28 cellular contexts compared by ENCODE assay signal in genomic region chr3:40053663-40054062, GRCh38.
"Had no signal": no experiment of that assay in that cellular context is flagged by ENCODE, and none has a peak within 500 bp of the region (broad histone marks: within the 10 kb centered on the region; RNA-seq: fewer than 3 reads in every experiment).

No MANE protein-coding gene starts in this region.

- H3K27me3 ChIP-seq: colonic mucosa, foreskin keratinocyte, gastroesophageal sphincter, heart left ventricle, hepatocyte, ovary, sigmoid colon, stomach, testis, tibial nerve, upper lobe of left lung, uterus had no signal

- H3K36me3 ChIP-seq: colonic mucosa, gastroesophageal sphincter, heart left ventricle, ovary, sigmoid colon, stomach, tibial nerve, upper lobe of left lung, uterus had no signal

- H3K4me3 ChIP-seq: colonic mucosa, gastroesophageal sphincter, heart left ventricle, hepatocyte, ovary, psoas muscle, sigmoid colon, stomach, testis, tibial nerve, upper lobe of left lung, uterus had no signal

- H3K36me3 Mint-ChIP-seq: naive thymus-derived CD8-positive, alpha-beta T cell; stimulated activated effector memory CD8-positive, alpha-beta T cell treated with anti-CD3 and anti-CD28 coated beads, Interleukin-12 subunit alpha, Interleukin-12 subunit beta, amount 100 ng/mL, for 72 hours had no signal

- H3K4me1 Mint-ChIP-seq: naive thymus-derived CD8-positive, alpha-beta T cell; nephron progenitor cell; stimulated activated effector memory CD8-positive, alpha-beta T cell treated with anti-CD3 and anti-CD28 coated beads, Interleukin-12 subunit alpha, Interleukin-12 subunit beta, amount 100 ng/mL, for 72 hours had no signal

- H3K9me3 Mint-ChIP-seq: stimulated activated effector memory CD8-positive, alpha-beta T cell treated with anti-CD3 and anti-CD28 coated beads, Interleukin-12 subunit alpha, Interleukin-12 subunit beta, amount 100 ng/mL, for 72 hours had no signal

- H2AFZ ChIP-seq: hepatocyte had no signal

- H3K27ac Mint-ChIP-seq: dendritic cell treated with granulocyte-macrophage colony-stimulating factor and Interleukin-4, amounts not matched to agents 40 ng/mL and 50 ng/mL, for 4 days; endodermal cell; naive thymus-derived CD8-positive, alpha-beta T cell; nephron progenitor cell; stimulated activated effector memory CD8-positive, alpha-beta T cell treated with anti-CD3 and anti-CD28 coated beads, Interleukin-12 subunit alpha, Interleukin-12 subunit beta, amount 100 ng/mL, for 72 hours had no signal

- H3K4me1 ChIP-seq: colonic mucosa, foreskin keratinocyte, gastroesophageal sphincter, heart left ventricle, psoas muscle, testis, tibial nerve, upper lobe of left lung, uterus had no signal

- H3K9me3 ChIP-seq: colonic mucosa, ovary, psoas muscle, sigmoid colon, testis, uterus had no signal

- H3K27me3 Mint-ChIP-seq: dendritic cell treated with granulocyte-macrophage colony-stimulating factor and Interleukin-4, amounts not matched to agents 40 ng/mL and 50 ng/mL, for 4 days had no signal

- H3K4me3 Mint-ChIP-seq: dendritic cell treated with granulocyte-macrophage colony-stimulating factor and Interleukin-4, amounts not matched to agents 40 ng/mL and 50 ng/mL, for 4 days; endodermal cell; naive thymus-derived CD8-positive, alpha-beta T cell; nephron progenitor cell; stimulated activated effector memory CD8-positive, alpha-beta T cell treated with anti-CD3 and anti-CD28 coated beads, Interleukin-12 subunit alpha, Interleukin-12 subunit beta, amount 100 ng/mL, for 72 hours had no signal

- H3K4me2 ChIP-seq: hepatocyte had no signal

- H3K79me2 ChIP-seq: hepatocyte had no signal

- DNase-seq: colonic mucosa; effector CD8-positive, alpha-beta T cell; endodermal cell; foreskin keratinocyte; heart left ventricle; left cardiac atrium; naive thymus-derived CD8-positive, alpha-beta T cell; nephron progenitor cell; nucleus accumbens; ovary; posterior cingulate gyrus; psoas muscle; right cardiac atrium; sigmoid colon; stimulated activated CD4-positive, alpha-beta T cell treated with anti-CD3 and anti-CD28 coated beads, Interleukin-2, amount 100 ng/mL, for 24 hours; stimulated activated CD4-positive, alpha-beta T cell treated with anti-CD3 and anti-CD28 coated beads, Interleukin-4, amount 100 ng/mL, for 24 hours; stimulated activated naive CD4-positive, alpha-beta T cell treated with Interleukin-2 at 50 U/mL for 16 hours; stomach; testis; upper lobe of left lung; uterus had no signal

- ATAC-seq: esophagus mucosa; foreskin keratinocyte; gastroesophageal sphincter; heart left ventricle; left cardiac atrium; naive thymus-derived CD8-positive, alpha-beta T cell; psoas muscle; right cardiac atrium; stimulated activated effector memory CD8-positive, alpha-beta T cell treated with anti-CD3 and anti-CD28 coated beads, Interleukin-12 subunit alpha, Interleukin-12 subunit beta, amount 100 ng/mL, for 72 hours had no signal

- H3K27ac ChIP-seq: colonic mucosa, epithelial cell of prostate, foreskin keratinocyte, gastroesophageal sphincter, heart left ventricle, hepatocyte, ovary, psoas muscle, sigmoid colon, testis, tibial nerve, upper lobe of left lung, uterus had no signal
